8 cellular contexts compared by ENCODE assay signal in the genomic region with DNA sequence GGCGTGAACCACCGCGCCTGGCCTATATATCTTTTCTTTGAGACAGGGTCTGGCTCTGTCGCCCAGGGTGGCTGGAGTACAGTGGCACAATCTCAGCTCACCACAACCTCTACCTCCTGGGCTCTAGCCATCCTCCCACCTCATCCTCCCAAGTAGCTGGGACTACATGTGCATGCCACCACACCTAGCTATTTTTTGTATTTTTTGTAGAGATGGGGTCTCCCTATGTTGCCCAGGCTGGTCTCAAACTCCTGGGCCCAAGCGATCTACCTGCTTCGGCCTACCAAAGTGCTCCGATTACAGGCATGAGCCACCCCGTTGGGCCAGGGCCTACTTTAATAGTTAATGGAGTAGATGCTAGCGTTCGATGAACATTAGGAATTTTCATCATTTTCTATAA. TPM values are rescaled to one million over a fixed set of nuclear protein-coding genes. Genes with fewer than 3 reads are reported as not detected.
A peak's percentile ranks its signal among the peaks of the same experiment; 100 is the strongest.
DNase-seq lines count a peak whose midpoint lies in the region; ATAC-seq, FAIRE-seq and TF ChIP-seq lines count a peak whose summit lies in the region.
"Had no signal": no experiment of that assay in that cellular context is flagged by ENCODE, and none has a peak within 500 bp of the region (broad histone marks: within the 10 kb centered on the region; RNA-seq: fewer than 3 reads in every experiment).

No MANE protein-coding gene starts in this region.

- TF ChIP-seq EP300 in HepG2 (IDR thresholded peaks at IDR 0.05; ENCODE audit: low read depth in 2 of 2, low read length in 2 of 2) (no peak), HepG2 (CRISPR knock-in tag; IDR thresholded peaks at IDR 0.05; ENCODE audit: borderline replicate concordance) (no peak), gastroesophageal sphincter (IDR thresholded peaks at IDR 0.05) (no peak)

- FAIRE-seq in HepG2 (lab: Jason Lieb, UNC), result no peak
- FAIRE-seq: TTC549 had no signal

- in situ Hi-C loops in HepG2 (cut with HindIII; ENCODE audit: extremely low pct_ligation_motif_present, low pct_unique_long_range_greater_than_20kb), result no loop called here

- H2AFZ ChIP-seq in HepG2 (ENCODE audit: low read length), result no peak overlapping the region

- no peak for DNase-seq in HepG2 (ENCODE audit: low spot score)
- DNase-seq in right lobe of liver, result no peak
- DNase-seq in vagina (ENCODE audit: extremely low spot score in 2 of 2), result no peak
- no peak for DNase-seq in occipital lobe (lab: John Stamatoyannopoulos, UW)
- DNase-seq: midbrain had no signal

- no peaks in the 10 kb centered on the region for H4K20me1 ChIP-seq in HepG2 (ENCODE audit: insufficient read depth, low read length)

- no peaks in the 10 kb centered on the region; a peak in 1 of 5 replicates for H3K27me3 ChIP-seq in HepG2 (ENCODE audit: control insufficient read depth in 1 of 2, insufficient read depth in 2 of 2, low read length in 2 of 2)
- no peaks in the 10 kb centered on the region for H3K27me3 ChIP-seq in right lobe of liver
- H3K27me3 ChIP-seq in gastroesophageal sphincter, result no peaks in the 10 kb centered on the region
- no peaks in the 10 kb centered on the region for H3K27me3 ChIP-seq in vagina

- TF ChIP-seq POLR2A in HepG2 (IDR thresholded peaks at IDR 0.05; ENCODE audit: insufficient read depth in 1 of 2, low read depth in 2 of 2, low read length in 2 of 2), result no peak
- TF ChIP-seq POLR2A in right lobe of liver (IDR thresholded peaks at IDR 0.05), result no peak
- no peak for TF ChIP-seq POLR2A in gastroesophageal sphincter (IDR thresholded peaks at IDR 0.05)
- no peak for TF ChIP-seq POLR2A in vagina (IDR thresholded peaks at IDR 0.05)

- 95% methylated on average over 10 of the region's 10 CpGs for WGBS in HepG2 (ENCODE audit: low lambda C conversion rate)
- WGBS in right lobe of liver (ENCODE audit: insufficient coverage, low coverage, low lambda C conversion rate, missing lambda C conversion rate), result 84% methylated on average over 6 of the region's 10 CpGs
- WGBS in gastroesophageal sphincter (ENCODE audit: low coverage in 1 of 2), 2 donors, result 79 to 85% methylated on average over 4 to 7 of the region's 10 CpGs

- H3K9me3 ChIP-seq in HepG2 (ENCODE audit: low read length) (no peaks in the 10 kb centered on the region), right lobe of liver (no peaks in the 10 kb centered on the region), gastroesophageal sphincter (no peaks in the 10 kb centered on the region), vagina (no peaks in the 10 kb centered on the region)

- peak overlapping the region; percentile 87; the same call in 1 of the 2 replicates for H3K9ac ChIP-seq in HepG2 (ENCODE audit: insufficient read depth, low read depth, low read length)

- no TSS peak for BruUV-seq in HepG2 (replicated peaks; lab: Mats Ljungman, UMichigan)

- peak overlapping the region; percentile 90 for H3K4me2 ChIP-seq in HepG2 (ENCODE audit: low read depth, low read length)

- CTCF ChIA-PET in HepG2 (lab: Yijun Ruan, JAX; ENCODE audit: low intra/inter-chr PET ratio, low total read pairs), result no interaction called here

- H3K27ac ChIP-seq in HepG2 (ENCODE audit: extremely low read length, insufficient read depth, low read length) (peak overlapping the region; percentile 77), right lobe of liver (no peak overlapping the region), gastroesophageal sphincter (peak overlapping the region in 3 of 4 donors; percentile 96 to 99 (median 97)), vagina (peak overlapping the region; percentile 95)

- H3K4me3 ChIP-seq in HepG2 (replicated peaks in 1 of 3; ENCODE audit: insufficient read depth in 1 of 3, low read depth in 2 of 3, low read length in 3 of 3) (peak overlapping the region; percentile 92 to 96 (median 93)), right lobe of liver (no peak overlapping the region), gastroesophageal sphincter (peak overlapping the region in 1 of 2 donors; percentile 90), vagina (peak overlapping the region; percentile 78 to 84)

- POLR2A ChIA-PET in HepG2 (lab: Yijun Ruan, JAX), result no interaction called here

- intact Hi-C loops in HepG2 (cut with micrococcal nuclease; ENCODE audit: unreplicated experiment) (no loop called here), right lobe of liver (cut with DNase I) (loop anchor here in 1 of 2 donors (10.0 kb wide), 1 partner anchor 55 kb away; a partner anchor contains a TSS), vagina (cut with DNase I) (no loop called here)

- ATAC-seq in HepG2, result no peak
- no peak for ATAC-seq in right lobe of liver
- no peak for ATAC-seq in gastroesophageal sphincter
- no peak for ATAC-seq in HG03196 (IDR thresholded peaks at IDR 0.05; ENCODE audit: unreplicated experiment)

- peaks cover 57% of the 10 kb centered on the region for H3K79me2 ChIP-seq in HepG2 (ENCODE audit: insufficient read depth, low read length)

- TF ChIP-seq RAD21 in HepG2 (CRISPR knock-in tag; IDR thresholded peaks at IDR 0.05), result no peak

- H3K36me3 ChIP-seq in HepG2 (replicated peaks in 1 of 2; ENCODE audit: control insufficient read depth in 1 of 2, insufficient read depth in 2 of 2, low read length in 2 of 2) (peaks cover 10 to 32% of the 10 kb centered on the region in 2 experiments), right lobe of liver (peaks cover 3 to 14% (median 7%) of the 10 kb centered on the region in 4 donors), gastroesophageal sphincter (peaks cover 0 to 41% of the 10 kb centered on the region in 2 donors), vagina (peaks cover 0 to 28% of the 10 kb centered on the region in 2 donors)

- H3K4me1 ChIP-seq in HepG2 (ENCODE audit: insufficient read depth, low read length), result peaks cover 9% of the 10 kb centered on the region
- peaks cover 0 to 19% (median 4%) of the 10 kb centered on the region in 4 donors for H3K4me1 ChIP-seq in right lobe of liver
- peaks cover 0 to 73% (median 23%) of the 10 kb centered on the region in 3 donors for H3K4me1 ChIP-seq in gastroesophageal sphincter
- peaks cover 49% of the 10 kb centered on the region for H3K4me1 ChIP-seq in vagina

- no peak for TF ChIP-seq CTCF in HepG2 (CRISPR knock-in tag; IDR thresholded peaks at IDR 0.05)
- TF ChIP-seq CTCF in right lobe of liver (IDR thresholded peaks at IDR 0.05), result no peak
- no peak for TF ChIP-seq CTCF in gastroesophageal sphincter (IDR thresholded peaks at IDR 0.05)
- no peak for TF ChIP-seq CTCF in vagina (IDR thresholded peaks at IDR 0.05)

RNA-seq across cellular contexts. Expression of a gene that starts 3.4 kb away (rescaled TPM):
- 31.7 and 33.6 TPM in 2 replicates for total RNA-seq in HepG2 (2016; rRNA removed; fragmentation: Illumina TruSeq; extraction: Trizol)
- 8.0 and 12.5 TPM in 2 replicates for total RNA-seq in HepG2 (2016; cell fraction: cytosol; rRNA removed; fragmentation: Illumina TruSeq; extraction: Trizol; ENCODE audit: low read depth)
- total RNA-seq in HepG2 (2016; cell fraction: insoluble cytoplasmic fraction; rRNA removed; fragmentation: Illumina TruSeq; extraction: Trizol), result 25.3 and 38.9 TPM in 2 replicates
- 11.9 and 12.3 TPM in 2 replicates for total RNA-seq in HepG2 (2016; cell fraction: membrane; rRNA removed; fragmentation: Illumina TruSeq; extraction: Trizol)
- total RNA-seq in HepG2 (2016; cell fraction: nucleus; rRNA removed; fragmentation: Illumina TruSeq; extraction: Trizol), result 61.9 and 64.9 TPM in 2 replicates
- polyA plus RNA-seq in HepG2 (2011; rRNA removed), result 61.0 and 76.1 TPM in 2 replicates
- 38.5 and 42.9 TPM in 2 replicates for polyA plus RNA-seq in HepG2 (2011; cell fraction: cytosol; rRNA removed)
- 224 and 272 TPM in 2 replicates for polyA plus RNA-seq in HepG2 (2011; cell fraction: nucleus; rRNA removed)
- 28.4 and 35.1 TPM in 2 replicates for polyA plus RNA-seq in HepG2 (2012)
- 2.2 and 2.4 TPM in 2 replicates for polyA plus RNA-seq in HepG2 (2016; cell fraction: cytosol; fragmentation: Illumina TruSeq; extraction: Trizol; ENCODE audit: low read depth)
- polyA plus RNA-seq in HepG2 (2016; cell fraction: insoluble cytoplasmic fraction; fragmentation: Illumina TruSeq; extraction: Trizol; ENCODE audit: low read depth), result 21.0 and 28.3 TPM in 2 replicates
- 6.6 and 7.3 TPM in 2 replicates for polyA plus RNA-seq in HepG2 (2016; cell fraction: membrane; fragmentation: Illumina TruSeq; extraction: Trizol; ENCODE audit: low read depth)
- 143 and 147 TPM in 2 replicates for polyA plus RNA-seq in HepG2 (2016; cell fraction: nucleus; fragmentation: Illumina TruSeq; extraction: Trizol; ENCODE audit: insufficient read depth, low read depth)
- polyA minus RNA-seq in HepG2 (2011; rRNA and poly(A)+ RNA removed; ENCODE audit: low replicate concordance), result 198 and 267 TPM in 2 replicates
- polyA minus RNA-seq in HepG2 (2011; cell fraction: cytosol; rRNA and poly(A)+ RNA removed), result 42.5 and 44.2 TPM in 2 replicates
- polyA minus RNA-seq in HepG2 (2011; cell fraction: nucleus; rRNA and poly(A)+ RNA removed), result 77.4 and 98.6 TPM in 2 replicates
- 10 to 100 TPM; 14.8 to 28.7 (median 19.6) TPM for total RNA-seq in right lobe of liver
- total RNA-seq in gastroesophageal sphincter, result 10 to 100 TPM; 52.0 to 89.2 (median 76.1) TPM
- total RNA-seq in vagina, result 85.7 TPM
- 54.0 TPM for total RNA-seq in occipital lobe

RNA-seq across cellular contexts. Expression of a gene that starts 14.2 kb away (rescaled TPM):
- total RNA-seq in HepG2 (2016; rRNA removed; fragmentation: Illumina TruSeq; extraction: Trizol) (159 and 179 TPM in 2 replicates), right lobe of liver (100 to 1,000 TPM in 4 of 6 experiments, 10 to 100 TPM in 2; 69.8 to 244 (median 106) TPM), gastroesophageal sphincter (100 to 1,000 TPM; 364 to 432 (median 398) TPM), vagina (227 TPM), occipital lobe (138 TPM)
- 156 and 157 TPM in 2 replicates for total RNA-seq in HepG2 (2016; cell fraction: cytosol; rRNA removed; fragmentation: Illumina TruSeq; extraction: Trizol; ENCODE audit: low read depth)
- total RNA-seq in HepG2 (2016; cell fraction: insoluble cytoplasmic fraction; rRNA removed; fragmentation: Illumina TruSeq; extraction: Trizol), result 154 and 178 TPM in 2 replicates
- 185 and 199 TPM in 2 replicates for total RNA-seq in HepG2 (2016; cell fraction: membrane; rRNA removed; fragmentation: Illumina TruSeq; extraction: Trizol)
- total RNA-seq in HepG2 (2016; cell fraction: nucleus; rRNA removed; fragmentation: Illumina TruSeq; extraction: Trizol), result 62.7 and 73.8 TPM in 2 replicates
- 160 and 166 TPM in 2 replicates for polyA plus RNA-seq in HepG2 (2011; rRNA removed)
- polyA plus RNA-seq in HepG2 (2011; cell fraction: cytosol; rRNA removed), result 192 and 223 TPM in 2 replicates
- polyA plus RNA-seq in HepG2 (2011; cell fraction: nucleus; rRNA removed), result 109 and 112 TPM in 2 replicates
- 136 and 148 TPM in 2 replicates for polyA plus RNA-seq in HepG2 (2012)
- 176 and 190 TPM in 2 replicates for polyA plus RNA-seq in HepG2 (2016; cell fraction: cytosol; fragmentation: Illumina TruSeq; extraction: Trizol; ENCODE audit: low read depth)
- 222 and 228 TPM in 2 replicates for polyA plus RNA-seq in HepG2 (2016; cell fraction: insoluble cytoplasmic fraction; fragmentation: Illumina TruSeq; extraction: Trizol; ENCODE audit: low read depth)
- 221 and 223 TPM in 2 replicates for polyA plus RNA-seq in HepG2 (2016; cell fraction: membrane; fragmentation: Illumina TruSeq; extraction: Trizol; ENCODE audit: low read depth)
- polyA plus RNA-seq in HepG2 (2016; cell fraction: nucleus; fragmentation: Illumina TruSeq; extraction: Trizol; ENCODE audit: insufficient read depth, low read depth), result 208 and 213 TPM in 2 replicates
- polyA minus RNA-seq in HepG2 (2011; rRNA and poly(A)+ RNA removed; ENCODE audit: low replicate concordance), result 41.5 and 65.9 TPM in 2 replicates
- 36.6 and 38.7 TPM in 2 replicates for polyA minus RNA-seq in HepG2 (2011; cell fraction: cytosol; rRNA and poly(A)+ RNA removed)
- polyA minus RNA-seq in HepG2 (2011; cell fraction: nucleus; rRNA and poly(A)+ RNA removed), result 22.7 and 23.7 TPM in 2 replicates

RNA-seq across cellular contexts. Expression of a gene that starts 17.0 kb away (rescaled TPM):
- 51.5 and 57.7 TPM in 2 replicates for total RNA-seq in HepG2 (2016; rRNA removed; fragmentation: Illumina TruSeq; extraction: Trizol)
- 38.1 and 40.8 TPM in 2 replicates for total RNA-seq in HepG2 (2016; cell fraction: cytosol; rRNA removed; fragmentation: Illumina TruSeq; extraction: Trizol; ENCODE audit: low read depth)
- total RNA-seq in HepG2 (2016; cell fraction: insoluble cytoplasmic fraction; rRNA removed; fragmentation: Illumina TruSeq; extraction: Trizol), result 47.8 and 67.8 TPM in 2 replicates
- 42.5 and 45.5 TPM in 2 replicates for total RNA-seq in HepG2 (2016; cell fraction: membrane; rRNA removed; fragmentation: Illumina TruSeq; extraction: Trizol)
- total RNA-seq in HepG2 (2016; cell fraction: nucleus; rRNA removed; fragmentation: Illumina TruSeq; extraction: Trizol), result 20.5 and 30.0 TPM in 2 replicates
- polyA plus RNA-seq in HepG2 (2011; rRNA removed), result 59.4 and 67.5 TPM in 2 replicates
- polyA plus RNA-seq in HepG2 (2011; cell fraction: cytosol; rRNA removed), result 53.8 and 70.0 TPM in 2 replicates
- 42.4 and 59.2 TPM in 2 replicates for polyA plus RNA-seq in HepG2 (2011; cell fraction: nucleus; rRNA removed)
- polyA plus RNA-seq in HepG2 (2012), result 26.3 and 37.0 TPM in 2 replicates
- polyA plus RNA-seq in HepG2 (2016; cell fraction: cytosol; fragmentation: Illumina TruSeq; extraction: Trizol; ENCODE audit: low read depth), result 38.9 and 39.2 TPM in 2 replicates
- 52.9 and 54.2 TPM in 2 replicates for polyA plus RNA-seq in HepG2 (2016; cell fraction: insoluble cytoplasmic fraction; fragmentation: Illumina TruSeq; extraction: Trizol; ENCODE audit: low read depth)
- polyA plus RNA-seq in HepG2 (2016; cell fraction: membrane; fragmentation: Illumina TruSeq; extraction: Trizol; ENCODE audit: low read depth), result 39.6 and 39.8 TPM in 2 replicates
- polyA plus RNA-seq in HepG2 (2016; cell fraction: nucleus; fragmentation: Illumina TruSeq; extraction: Trizol; ENCODE audit: insufficient read depth, low read depth), result 50.5 and 50.9 TPM in 2 replicates
- 45.5 and 170 TPM in 2 replicates for polyA minus RNA-seq in HepG2 (2011; rRNA and poly(A)+ RNA removed; ENCODE audit: low replicate concordance)
- 15.5 and 16.4 TPM in 2 replicates for polyA minus RNA-seq in HepG2 (2011; cell fraction: cytosol; rRNA and poly(A)+ RNA removed)
- 11.2 and 13.4 TPM in 2 replicates for polyA minus RNA-seq in HepG2 (2011; cell fraction: nucleus; rRNA and poly(A)+ RNA removed)
- 10 to 100 TPM; 22.3 to 35.8 (median 25.8) TPM for total RNA-seq in right lobe of liver
- 10 to 100 TPM; 47.3 to 58.2 (median 55.8) TPM for total RNA-seq in gastroesophageal sphincter
- 59.9 TPM for total RNA-seq in vagina
- total RNA-seq in occipital lobe, result 59.3 TPM

RNA-seq across cellular contexts. Expression of a gene that starts 23.9 kb away (rescaled TPM):
- 4.6 and 6.1 TPM in 2 replicates for total RNA-seq in HepG2 (2016; rRNA removed; fragmentation: Illumina TruSeq; extraction: Trizol)
- total RNA-seq in HepG2 (2016; cell fraction: cytosol; rRNA removed; fragmentation: Illumina TruSeq; extraction: Trizol; ENCODE audit: low read depth), result 1.2 and 2.0 TPM in 2 replicates
- total RNA-seq in HepG2 (2016; cell fraction: insoluble cytoplasmic fraction; rRNA removed; fragmentation: Illumina TruSeq; extraction: Trizol), result 3.8 and 6.5 TPM in 2 replicates
- 2.3 and 2.8 TPM in 2 replicates for total RNA-seq in HepG2 (2016; cell fraction: membrane; rRNA removed; fragmentation: Illumina TruSeq; extraction: Trizol)
- 5.5 and 5.9 TPM in 2 replicates for total RNA-seq in HepG2 (2016; cell fraction: nucleus; rRNA removed; fragmentation: Illumina TruSeq; extraction: Trizol)
- 5.7 and 7.0 TPM in 2 replicates for polyA plus RNA-seq in HepG2 (2011; rRNA removed)
- 6.0 and 11.9 TPM in 2 replicates for polyA plus RNA-seq in HepG2 (2011; cell fraction: cytosol; rRNA removed)
- polyA plus RNA-seq in HepG2 (2011; cell fraction: nucleus; rRNA removed), result 21.5 and 25.3 TPM in 2 replicates
- polyA plus RNA-seq in HepG2 (2012), result 3.3 TPM in 2 replicates
- polyA plus RNA-seq in HepG2 (2016; cell fraction: cytosol; fragmentation: Illumina TruSeq; extraction: Trizol; ENCODE audit: low read depth), result 1.7 and 1.9 TPM in 2 replicates
- 4.4 and 5.7 TPM in 2 replicates for polyA plus RNA-seq in HepG2 (2016; cell fraction: insoluble cytoplasmic fraction; fragmentation: Illumina TruSeq; extraction: Trizol; ENCODE audit: low read depth)
- 1.9 and 2.7 TPM in 2 replicates for polyA plus RNA-seq in HepG2 (2016; cell fraction: membrane; fragmentation: Illumina TruSeq; extraction: Trizol; ENCODE audit: low read depth)
- polyA plus RNA-seq in HepG2 (2016; cell fraction: nucleus; fragmentation: Illumina TruSeq; extraction: Trizol; ENCODE audit: insufficient read depth, low read depth), result 12.6 and 13.0 TPM in 2 replicates
- 10.4 and 13.8 TPM in 2 replicates for polyA minus RNA-seq in HepG2 (2011; rRNA and poly(A)+ RNA removed; ENCODE audit: low replicate concordance)
- polyA minus RNA-seq in HepG2 (2011; cell fraction: cytosol; rRNA and poly(A)+ RNA removed), result 3.2 and 4.4 TPM in 2 replicates
- 2.7 and 4.4 TPM in 2 replicates for polyA minus RNA-seq in HepG2 (2011; cell fraction: nucleus; rRNA and poly(A)+ RNA removed)
- 1 to 10 TPM; 1.6 to 4.9 (median 2.6) TPM for total RNA-seq in right lobe of liver
- 1 to 10 TPM; 3.8 to 7.5 (median 4.1) TPM for total RNA-seq in gastroesophageal sphincter
- total RNA-seq in vagina, result 5.6 TPM
- 6.4 TPM for total RNA-seq in occipital lobe

RNA-seq across cellular contexts. Expression of a gene that starts 31.3 kb away (rescaled TPM):
- total RNA-seq in HepG2 (2016; rRNA removed; fragmentation: Illumina TruSeq; extraction: Trizol) (not detected in 2 replicates), right lobe of liver (not detected), gastroesophageal sphincter (not detected), vagina (1.2 TPM), occipital lobe (0.16 TPM)
- 0.10 TPM in 1 of 2 replicates, not detected in the other for total RNA-seq in HepG2 (2016; cell fraction: cytosol; rRNA removed; fragmentation: Illumina TruSeq; extraction: Trizol; ENCODE audit: low read depth)
- total RNA-seq in HepG2 (2016; cell fraction: insoluble cytoplasmic fraction; rRNA removed; fragmentation: Illumina TruSeq; extraction: Trizol), result not detected in 2 replicates
- total RNA-seq in HepG2 (2016; cell fraction: membrane; rRNA removed; fragmentation: Illumina TruSeq; extraction: Trizol), result not detected in 2 replicates
- not detected in 2 replicates for total RNA-seq in HepG2 (2016; cell fraction: nucleus; rRNA removed; fragmentation: Illumina TruSeq; extraction: Trizol)
- polyA plus RNA-seq in HepG2 (2011; rRNA removed), result not detected in 2 replicates
- not detected in 2 replicates for polyA plus RNA-seq in HepG2 (2011; cell fraction: cytosol; rRNA removed)
- polyA plus RNA-seq in HepG2 (2011; cell fraction: nucleus; rRNA removed), result 0.08 TPM in 1 of 2 replicates, not detected in the other
- not detected in 2 replicates for polyA plus RNA-seq in HepG2 (2012)
- not detected in 2 replicates for polyA plus RNA-seq in HepG2 (2016; cell fraction: cytosol; fragmentation: Illumina TruSeq; extraction: Trizol; ENCODE audit: low read depth)
- not detected in 2 replicates for polyA plus RNA-seq in HepG2 (2016; cell fraction: insoluble cytoplasmic fraction; fragmentation: Illumina TruSeq; extraction: Trizol; ENCODE audit: low read depth)
- polyA plus RNA-seq in HepG2 (2016; cell fraction: membrane; fragmentation: Illumina TruSeq; extraction: Trizol; ENCODE audit: low read depth), result not detected in 2 replicates
- not detected in 2 replicates for polyA plus RNA-seq in HepG2 (2016; cell fraction: nucleus; fragmentation: Illumina TruSeq; extraction: Trizol; ENCODE audit: insufficient read depth, low read depth)
- not detected in 2 replicates for polyA minus RNA-seq in HepG2 (2011; rRNA and poly(A)+ RNA removed; ENCODE audit: low replicate concordance)
- not detected in 2 replicates for polyA minus RNA-seq in HepG2 (2011; cell fraction: cytosol; rRNA and poly(A)+ RNA removed)
- not detected in 2 replicates for polyA minus RNA-seq in HepG2 (2011; cell fraction: nucleus; rRNA and poly(A)+ RNA removed)

Comparison
In these comparisons a context has a peak if more than half of its experiments do, and no peak if none do; other contexts are left out.
1. H3K27ac ChIP-seq: peak in HepG2 (single experiment), gastroesophageal sphincter (3 of 4) and vagina (single experiment); none in right lobe of liver (0 of 3).
2. H3K4me3 ChIP-seq: peak in HepG2 (3 of 3) and vagina (2 of 2); none in right lobe of liver (0 of 3).